ENCODE assay signal across 8 cellular contexts in genomic region chr22:35257321-35258143, GRCh38. TPM values are rescaled to one million over a fixed set of nuclear protein-coding genes. Genes with fewer than 3 reads are reported as not detected.
DNase-seq lines count a peak whose midpoint lies in the region; TF ChIP-seq lines count a peak whose summit lies in the region.

HMGXB4 (plus strand) TSS chr22:35257493; CDS start chr22:35262391, 4,898 bp downstream.

- no peaks in the 10 kb centered on the region for H3K9me3 ChIP-seq in SJSA1 (replicated peaks)
- H3K9me3 ChIP-seq in neural progenitor cell (ENCODE audit: low read depth) = no peaks in the 10 kb centered on the region
- no peaks in the 10 kb centered on the region for H3K9me3 ChIP-seq in stomach smooth muscle (ENCODE audit: control insufficient read depth in 2 of 2, low read length in 2 of 2)

- peak within 1 kb of the TSS; percentile 99 for H3K9ac ChIP-seq in neural progenitor cell
- peak within 1 kb of the TSS; percentile 79 to 87 for H3K9ac ChIP-seq in stomach smooth muscle (ENCODE audit: low read length in 2 of 2)

- peaks cover 16% of the 10 kb centered on the region for H3K4me1 Mint-ChIP-seq in neural progenitor cell

- H3K27me3 ChIP-seq in H7 (ENCODE audit: control insufficient read depth, insufficient read depth, low read length) (no peaks in the 10 kb centered on the region), SJSA1 (replicated peaks) (no peaks in the 10 kb centered on the region), neural progenitor cell (no peaks in the 10 kb centered on the region), stomach smooth muscle (ENCODE audit: control insufficient read depth in 1 of 2, insufficient read depth in 2 of 2, low read length in 2 of 2) (no peaks in the 10 kb centered on the region)

- H2AFZ ChIP-seq in neural progenitor cell (replicated peaks) = peak within 1 kb of the TSS; percentile 85

- H3K4me2 ChIP-seq in neural progenitor cell = peak within 1 kb of the TSS; percentile 87

- H3K9me3 Mint-ChIP-seq in neural progenitor cell = no peaks in the 10 kb centered on the region

- peaks cover 55% of the 10 kb centered on the region for H3K79me2 ChIP-seq in neural progenitor cell (ENCODE audit: low read depth)

- peaks cover 26% of the 10 kb centered on the region for H4K20me1 ChIP-seq in neural progenitor cell (ENCODE audit: low read depth)

- H3K4me3 ChIP-seq in H7 (ENCODE audit: insufficient read depth, low read depth, low read length) = peak within 1 kb of the TSS; percentile 85
- peak within 1 kb of the TSS; percentile 93 for H3K4me3 ChIP-seq in SJSA1
- peak within 1 kb of the TSS; percentile 88 for H3K4me3 ChIP-seq in neural progenitor cell
- H3K4me3 ChIP-seq in stomach smooth muscle (ENCODE audit: low read length in 2 of 2) = peak within 1 kb of the TSS; percentile 78 to 84

- DNase-seq in GF-D8 (lab: John Stamatoyannopoulos, UW) (peak; percentile 40), H7 (peak; percentile 93), M059J (ENCODE audit: low read depth) (peak; percentile 80), SJSA1 (ENCODE audit: low read depth in 1 of 2, low spot score in 2 of 2) (peak; percentile 83 to 89), foreskin melanocyte (peak; percentile 76), neural progenitor cell (ENCODE audit: low spot score) (peak; percentile 96)
- peak; percentile 66 to 79 (median 74) for DNase-seq in activated naive CD4-positive, alpha-beta T cell (lab: John Stamatoyannopoulos, UW)

- H3K36me3 ChIP-seq in H7 (replicated peaks; ENCODE audit: control insufficient read depth, insufficient read depth, low read length) (peaks cover 5% of the 10 kb centered on the region), SJSA1 (peaks cover 39% of the 10 kb centered on the region), neural progenitor cell (peaks cover 6% of the 10 kb centered on the region), stomach smooth muscle (ENCODE audit: control insufficient read depth in 2 of 2, insufficient read depth in 2 of 2, low read length in 2 of 2) (peaks cover 3 to 4% of the 10 kb centered on the region in 2 donors)

- H3K27ac Mint-ChIP-seq in neural progenitor cell = peak within 1 kb of the TSS; percentile 100

- H3K36me3 Mint-ChIP-seq in neural progenitor cell = peaks cover 19% of the 10 kb centered on the region

- peaks cover 16% of the 10 kb centered on the region for H3F3A ChIP-seq in neural progenitor cell (ENCODE audit: low read depth)

- H3K4me1 ChIP-seq in SJSA1 (replicated peaks) (peaks cover 7% of the 10 kb centered on the region), neural progenitor cell (peaks cover 11% of the 10 kb centered on the region), stomach smooth muscle (ENCODE audit: control insufficient read depth, insufficient read depth, low read length) (peaks cover 14% of the 10 kb centered on the region)

- peak; percentile 39 for TF ChIP-seq CTCF in neural progenitor cell (IDR thresholded peaks at IDR 0.05)

- peak within 1 kb of the TSS; percentile 100 for H3K4me3 Mint-ChIP-seq in neural progenitor cell

- peak within 1 kb of the TSS; percentile 99 for H3K27ac ChIP-seq in SJSA1
- H3K27ac ChIP-seq in neural progenitor cell = peak within 1 kb of the TSS; percentile 96
- peak within 1 kb of the TSS; percentile 85 for H3K27ac ChIP-seq in stomach smooth muscle (ENCODE audit: low read length)

- H3K27me3 Mint-ChIP-seq in neural progenitor cell (ENCODE audit: insufficient read depth, low read depth) = no peaks in the 10 kb centered on the region

RNA-seq across cellular contexts. Expression of gene HMGXB4, which starts in this region (rescaled TPM):
- total RNA-seq in H7 (2014; rRNA removed; shearing (Covaris generic)) = 17.1 and 22.1 TPM in 2 replicates
- 8.3 and 17.6 TPM in 2 replicates for total RNA-seq in M059J (2014; rRNA removed; shearing (Covaris generic))
- 9.5 and 24.2 TPM in 2 replicates for total RNA-seq in SJSA1 (2014; rRNA removed; shearing (Covaris generic))
- 46.7 and 55.9 TPM in 2 replicates for total RNA-seq in neural progenitor cell (ENCODE audit: low replicate concordance)

Comparison
In these comparisons a context has a peak if more than half of its experiments do, and no peak if none do; other contexts are left out.
1. Peak in every context shown above with its lines: DNase-seq, H3K4me3 ChIP-seq and H3K27ac ChIP-seq.
2. DNase-seq: peak in every context shown above with its lines; median percentile 96 in neural progenitor cell; 93 in H7; 86 in SJSA1; 80 in M059J; 76 in foreskin melanocyte; 74 in activated naive CD4-positive, alpha-beta T cell; 40 in GF-D8.